In genomic region chr5:75951158-75951557, GRCh38 we compare ENCODE assay signal across 15 cellular contexts.
"Had no signal": no experiment of that assay in that cellular context is flagged by ENCODE, and none has a peak within 500 bp of the region (broad histone marks: within the 10 kb centered on the region; RNA-seq: fewer than 3 reads in every experiment).

No MANE protein-coding gene starts in this region.

- H3K9me3 Mint-ChIP-seq: activated CD8-positive, alpha-beta T cell treated with anti-CD3 and anti-CD28 coated beads for 36 hours had no signal

- H3K4me3 Mint-ChIP-seq: activated CD4-positive, alpha-beta T cell treated with anti-CD3 and anti-CD28 coated beads for 36 hours; activated CD8-positive, alpha-beta T cell treated with anti-CD3 and anti-CD28 coated beads for 36 hours; activated T-cell treated with anti-CD3 and anti-CD28 coated beads, Interleukin-2, amount 50 U/mL, for 4 hours; natural killer cell; stimulated activated memory B cell treated with anti-CD40 and anti-IgM and Interleukin-4, amounts not matched to agents 10 μg/mL and 1 μg/mL and 100 μg/mL, for 72 hours; T-helper 17 cell had no signal

- H3K36me3 Mint-ChIP-seq: natural killer cell; stimulated activated memory B cell treated with anti-CD40 and anti-IgM and Interleukin-4, amounts not matched to agents 10 μg/mL and 1 μg/mL and 100 μg/mL, for 72 hours had no signal

- H3K4me1 Mint-ChIP-seq: activated CD4-positive, alpha-beta T cell treated with anti-CD3 and anti-CD28 coated beads for 36 hours; T-helper 17 cell had no signal

- H3K27ac Mint-ChIP-seq: activated CD4-positive, alpha-beta T cell treated with anti-CD3 and anti-CD28 coated beads for 36 hours; activated CD8-positive, alpha-beta T cell treated with anti-CD3 and anti-CD28 coated beads for 36 hours; natural killer cell; stimulated activated memory B cell treated with anti-CD40 and anti-IgM and Interleukin-4, amounts not matched to agents 10 μg/mL and 1 μg/mL and 100 μg/mL, for 72 hours; T-helper 17 cell had no signal

- H3K27me3 Mint-ChIP-seq: T-helper 17 cell had no signal

- DNase-seq: activated CD4-positive, alpha-beta T cell treated with anti-CD3 and anti-CD28 coated beads for 36 hours; activated CD8-positive, alpha-beta T cell treated with anti-CD3 and anti-CD28 coated beads for 36 hours; activated effector memory CD4-positive, alpha-beta T cell treated with Interleukin-2 at 50 U/mL for 16 hours; activated naive CD4-positive, alpha-beta T cell treated with anti-CD3 and anti-CD28 coated beads, Interleukin-2, amount 50 U/mL, for 16 hours; activated T-cell treated with anti-CD3 and anti-CD28 coated beads, Interleukin-2, amount 50 U/mL, for 4 hours; cortex of kidney; effector CD8-positive, alpha-beta T cell; foreskin keratinocyte; left ventricle myocardium superior; mesenchymal stem cell; natural killer cell; retina; T-helper 17 cell; thyroid gland had no signal
